In genomic region chr12:51021694-51022093, GRCh38 we compare ENCODE assay signal across 14 cellular contexts. TPM values are rescaled to one million over a fixed set of nuclear protein-coding genes. Genes with fewer than 3 reads are reported as not detected.
DNase-seq lines count a peak whose midpoint lies in the region; ATAC-seq lines count a peak whose summit lies in the region.
"Had no signal": no experiment of that assay in that cellular context is flagged by ENCODE, and none has a peak within 500 bp of the region (broad histone marks: within the 10 kb centered on the region; RNA-seq: fewer than 3 reads in every experiment).

No MANE protein-coding gene starts in this region.

- CTCF ChIA-PET in activated CD4-positive, alpha-beta memory T cell treated with anti-CD3 and anti-CD28 coated beads for 36 hours (lab: Charles Lee) = interaction anchor here (0.9 to 1.3 kb wide), 4 partner anchors 9 to 256 kb away, joined by 3 to 7 read pairs (median 3); no protein-coding TSS in a partner anchor

- H3K4me1 Mint-ChIP-seq in stimulated activated naive CD8-positive, alpha-beta T cell treated with anti-CD3 and anti-CD28 coated beads, Interleukin-15, Interleukin-2, amounts not matched to agents 100 ng/mL and 50 ng/mL, for 24 hours (ENCODE audit: low read depth) = peaks cover 68% of the 10 kb centered on the region
- peaks cover 55% of the 10 kb centered on the region for H3K4me1 Mint-ChIP-seq in activated CD4-positive, alpha-beta memory T cell treated with anti-CD3 and anti-CD28 coated beads for 36 hours (ENCODE audit: low read depth)

- ATAC-seq in stimulated activated naive CD8-positive, alpha-beta T cell treated with anti-CD3 and anti-CD28 coated beads, Interleukin-15, Interleukin-2, amounts not matched to agents 100 U/mL and 50 U/mL, for 24 hours = no peak
- no peak for ATAC-seq in HG02840 (IDR thresholded peaks at IDR 0.05; ENCODE audit: low FRiP score, unreplicated experiment)

- POLR2A ChIA-PET in activated CD4-positive, alpha-beta memory T cell treated with anti-CD3 and anti-CD28 coated beads for 36 hours (lab: Charles Lee) = interaction anchor here (0.7 kb wide), 1 partner anchor 62 kb away, joined by 3 read pairs; the partner anchor contains the start of gene CSRNP2

- peak overlapping the region; percentile 15 for H3K4me3 Mint-ChIP-seq in stimulated activated naive CD8-positive, alpha-beta T cell treated with anti-CD3 and anti-CD28 coated beads, Interleukin-15, Interleukin-2, amounts not matched to agents 100 ng/mL and 50 ng/mL, for 24 hours
- peak overlapping the region; percentile 21 for H3K4me3 Mint-ChIP-seq in activated CD4-positive, alpha-beta memory T cell treated with anti-CD3 and anti-CD28 coated beads for 36 hours
- H3K4me3 Mint-ChIP-seq: B cell had no signal

- H3K36me3 Mint-ChIP-seq in stimulated activated naive CD8-positive, alpha-beta T cell treated with anti-CD3 and anti-CD28 coated beads, Interleukin-15, Interleukin-2, amounts not matched to agents 100 ng/mL and 50 ng/mL, for 24 hours (ENCODE audit: low read depth) = peaks cover 9% of the 10 kb centered on the region
- H3K36me3 Mint-ChIP-seq in activated CD4-positive, alpha-beta memory T cell treated with anti-CD3 and anti-CD28 coated beads for 36 hours = peaks cover 11% of the 10 kb centered on the region

- H3K27me3 ChIP-seq in layer of hippocampus (ENCODE audit: control insufficient read depth, insufficient read depth, low read length) = no peaks in the 10 kb centered on the region
- H3K27me3 ChIP-seq: ovary had no signal

- DNase-seq in stimulated activated naive CD8-positive, alpha-beta T cell treated with anti-CD3 and anti-CD28 coated beads, Interleukin-15, Interleukin-2, amounts not matched to agents 100 U/mL and 50 U/mL, for 24 hours = no peak
- DNase-seq in activated CD4-positive, alpha-beta memory T cell treated with anti-CD3 and anti-CD28 coated beads for 36 hours = no peak
- DNase-seq in activated effector memory CD4-positive, alpha-beta T cell treated with Interleukin-2 at 50 U/mL for 16 hours = no peak
- DNase-seq in NCI-H146 treated with DMSO at 0.1 percent for 48 hours (lab: John Stamatoyannopoulos, UW; ENCODE audit: unreplicated experiment) = no peak
- DNase-seq in stimulated activated CD4-positive, alpha-beta T cell treated with anti-CD3 and anti-CD28 coated beads, Interleukin-4, amount 100 ng/mL, for 1 hour = no peak
- DNase-seq: KG1, NCI-H2081, ovary, SW 1271 had no signal

- peak overlapping the region; percentile 54 for H3K27ac Mint-ChIP-seq in stimulated activated naive CD8-positive, alpha-beta T cell treated with anti-CD3 and anti-CD28 coated beads, Interleukin-15, Interleukin-2, amounts not matched to agents 100 ng/mL and 50 ng/mL, for 24 hours
- H3K27ac Mint-ChIP-seq in activated CD4-positive, alpha-beta memory T cell treated with anti-CD3 and anti-CD28 coated beads for 36 hours = peak overlapping the region; percentile 18
- H3K27ac Mint-ChIP-seq: B cell had no signal

- no peaks in the 10 kb centered on the region for H3K27me3 Mint-ChIP-seq in stimulated activated naive CD8-positive, alpha-beta T cell treated with anti-CD3 and anti-CD28 coated beads, Interleukin-15, Interleukin-2, amounts not matched to agents 100 ng/mL and 50 ng/mL, for 24 hours
- no peaks in the 10 kb centered on the region for H3K27me3 Mint-ChIP-seq in activated CD4-positive, alpha-beta memory T cell treated with anti-CD3 and anti-CD28 coated beads for 36 hours
- H3K27me3 Mint-ChIP-seq: B cell had no signal

- peak overlapping the region; percentile 85 for H3K27ac ChIP-seq in layer of hippocampus (ENCODE audit: low read depth, low read length)
- H3K27ac ChIP-seq: ovary had no signal

- intact Hi-C loops in activated CD4-positive, alpha-beta memory T cell treated with anti-CD3 and anti-CD28 coated beads for 36 hours (cut with micrococcal nuclease) = loop anchor here (10.0 kb wide), 2 partner anchors 517 to 1267 kb away; partner anchors contain the start of gene DIP2B

- no peaks in the 10 kb centered on the region for H3K9me3 Mint-ChIP-seq in stimulated activated naive CD8-positive, alpha-beta T cell treated with anti-CD3 and anti-CD28 coated beads, Interleukin-15, Interleukin-2, amounts not matched to agents 100 ng/mL and 50 ng/mL, for 24 hours
- no peaks in the 10 kb centered on the region for H3K9me3 Mint-ChIP-seq in activated CD4-positive, alpha-beta memory T cell treated with anti-CD3 and anti-CD28 coated beads for 36 hours
- H3K9me3 Mint-ChIP-seq: brain had no signal

RNA-seq across cellular contexts. Expression of gene SLC11A2, which starts 4.5 kb away (rescaled TPM):
- total RNA-seq in activated CD4-positive, alpha-beta memory T cell treated with anti-CD3 and anti-CD28 coated beads for 36 hours = 10 to 100 TPM; 41.4 to 41.6 TPM

RNA-seq across cellular contexts. Expression of gene LETMD1, which starts 26.4 kb away (rescaled TPM):
- 10 to 100 TPM; 79.8 to 84.0 TPM for total RNA-seq in activated CD4-positive, alpha-beta memory T cell treated with anti-CD3 and anti-CD28 coated beads for 36 hours
